ENCODE assay signal across 29 cellular contexts in genomic region chrX:123675154-123675553, GRCh38.
"Had no signal": no experiment of that assay in that cellular context is flagged by ENCODE, and none has a peak within 500 bp of the region (broad histone marks: within the 10 kb centered on the region; RNA-seq: fewer than 3 reads in every experiment).

No MANE protein-coding gene starts in this region.

- H3K9me3 Mint-ChIP-seq: natural killer cell treated with Interleukin-12 subunit alpha and Interleukin-12 subunit beta and Interleukin-15 and Interleukin-18, amount 100 ng/mL, for 72 hours had no signal

- H3K27me3 ChIP-seq: left lung, pancreas, tibial nerve, uterus had no signal

- H3K9me3 ChIP-seq: left lung, lower lobe of right lung, pancreas, prostate gland, tibial nerve, uterus had no signal

- DNase-seq: hippocampal formation; kidney glomerular epithelial cell; left cardiac atrium; left lung; lower lobe of right lung; mammary epithelial cell; mesenchymal stem cell; naive thymus-derived CD4-positive, alpha-beta T cell; nucleus accumbens; pancreas; posterior cingulate gyrus; retina; right cardiac atrium; stimulated activated CD4-positive, alpha-beta T cell treated with anti-CD3 and anti-CD28 coated beads, Interleukin-1b, Interleukin-23, amount 100 ng/mL, for 48 hours; stimulated activated CD4-positive, alpha-beta T cell treated with anti-CD3 and anti-CD28 coated beads, Interleukin-2, amount 100 ng/mL, for 48 hours; stimulated activated CD4-positive, alpha-beta T cell treated with anti-CD3 and anti-CD28 coated beads, Interleukin-4, amount 100 ng/mL, for 4 hours; stimulated activated CD8-positive, alpha-beta memory T cell treated with anti-CD3 and anti-CD28 coated beads, Interleukin-4, amount 100 ng/mL, for 48 hours; stimulated activated naive CD4-positive, alpha-beta T cell treated with Interleukin-2 at 50 U/mL for 16 hours; stimulated activated naive CD8-positive, alpha-beta T cell treated with anti-CD3 and anti-CD28 coated beads, Interleukin-15, amount 100 ng/mL, for 72 hours; substantia nigra; uterus had no signal

- FAIRE-seq: keratinocyte had no signal

- H3K4me3 ChIP-seq: left lung, lower lobe of right lung, pancreas, prostate gland, smooth muscle cell, tibial nerve, uterus had no signal

- H3K4me1 ChIP-seq: left lung, lower lobe of right lung, pancreas, prostate gland, tibial nerve, uterus had no signal

- H3K4me3 Mint-ChIP-seq: naive thymus-derived CD4-positive, alpha-beta T cell; natural killer cell treated with Interleukin-12 subunit alpha and Interleukin-12 subunit beta and Interleukin-15 and Interleukin-18, amount 100 ng/mL, for 72 hours; stimulated activated memory B cell treated with anti-CD40 and anti-IgM and Interleukin-4, amounts not matched to agents 10 μg/mL and 1 μg/mL and 100 μg/mL, for 72 hours; stimulated activated naive CD8-positive, alpha-beta T cell treated with anti-CD3 and anti-CD28 coated beads, Interleukin-15, amount 100 ng/mL, for 72 hours; type B pancreatic cell had no signal

- H3K27me3 Mint-ChIP-seq: naive thymus-derived CD4-positive, alpha-beta T cell; stimulated activated memory B cell treated with anti-CD40 and anti-IgM and Interleukin-4, amounts not matched to agents 10 μg/mL and 1 μg/mL and 100 μg/mL, for 72 hours; stimulated activated naive CD8-positive, alpha-beta T cell treated with anti-CD3 and anti-CD28 coated beads, Interleukin-15, amount 100 ng/mL, for 72 hours; type B pancreatic cell had no signal

- H3K27ac Mint-ChIP-seq: natural killer cell treated with Interleukin-12 subunit alpha and Interleukin-12 subunit beta and Interleukin-15 and Interleukin-18, amount 100 ng/mL, for 72 hours; stimulated activated memory B cell treated with anti-CD40 and anti-IgM and Interleukin-4, amounts not matched to agents 10 μg/mL and 1 μg/mL and 100 μg/mL, for 72 hours; stimulated activated naive CD8-positive, alpha-beta T cell treated with anti-CD3 and anti-CD28 coated beads, Interleukin-15, amount 100 ng/mL, for 72 hours; type B pancreatic cell had no signal

- H3K4me1 Mint-ChIP-seq: stimulated activated memory B cell treated with anti-CD40 and anti-IgM and Interleukin-4, amounts not matched to agents 10 μg/mL and 1 μg/mL and 100 μg/mL, for 72 hours; stimulated activated naive CD8-positive, alpha-beta T cell treated with anti-CD3 and anti-CD28 coated beads, Interleukin-15, amount 100 ng/mL, for 72 hours had no signal

- ATAC-seq: left cardiac atrium; left lung; lower lobe of right lung; naive thymus-derived CD4-positive, alpha-beta T cell; natural killer cell treated with Interleukin-12 subunit alpha and Interleukin-12 subunit beta and Interleukin-15 and Interleukin-18, amount 100 ng/mL, for 72 hours; pancreas; right cardiac atrium; sciatic nerve; stimulated activated memory B cell treated with anti-CD40 and anti-IgM and Interleukin-4, amounts not matched to agents 10 μg/mL and 1 μg/mL and 100 μg/mL, for 72 hours; stimulated activated naive CD8-positive, alpha-beta T cell treated with anti-CD3 and anti-CD28 coated beads, Interleukin-15, amount 100 ng/mL, for 72 hours had no signal

- H3K27ac ChIP-seq: left lung, lower lobe of right lung, pancreas, prostate gland, tibial nerve, uterus had no signal

- H3K36me3 ChIP-seq: pancreas, prostate gland, uterus had no signal

- H3K4me2 ChIP-seq: smooth muscle cell had no signal
